Comparison of ENCODE assay signal across 1 cellular context in genomic region chr2:68251187-68251854, GRCh38.
A peak's percentile ranks its signal among the peaks of the same experiment; 100 is the strongest.
TF ChIP-seq lines count a peak whose summit lies in the region.

No MANE protein-coding gene starts in this region.

TF ChIP-seq in HepG2, 621 proteins besides CTCF, POLR2A, EP300 and RAD21 (continued from another document and continues in another):
- TF ChIP-seq AGO2 (optimal IDR thresholded peaks at IDR 0.05; ENCODE audit: low read depth, low read length) (no peak), ARID5B (CRISPR knock-in tag; IDR thresholded peaks at IDR 0.05) (peak; percentile 29; the same call in 1 of the 2 replicates), ZNF547 (CRISPR knock-in tag; IDR thresholded peaks at IDR 0.05) (peak; percentile 46; the same call in 1 of the 2 replicates), PAWR (CRISPR knock-in tag; IDR thresholded peaks at IDR 0.05; ENCODE audit: borderline replicate concordance) (no peak), DNMT1 (CRISPR knock-in tag; IDR thresholded peaks at IDR 0.05) (no peak), ZNF451 (CRISPR knock-in tag; IDR thresholded peaks at IDR 0.05) (no peak), ZNF549 (CRISPR knock-in tag; IDR thresholded peaks at IDR 0.05) (no peak), ZBTB43 (CRISPR knock-in tag; conservative IDR thresholded peaks at IDR 0.05) (no peak), TEF (CRISPR knock-in tag; IDR thresholded peaks at IDR 0.05) (no peak), ZNF530 (CRISPR knock-in tag; IDR thresholded peaks at IDR 0.05; ENCODE audit: low read depth) (no peak), SOX13 (IDR thresholded peaks at IDR 0.05) (no peak), SOX13 (CRISPR knock-in tag; conservative IDR thresholded peaks at IDR 0.05 in 1 of 2, IDR thresholded peaks at IDR 0.05 in 1 of 2) (no peak), HBP1 (CRISPR knock-in tag; IDR thresholded peaks at IDR 0.05; ENCODE audit: low read depth) (no peak; the same call in none of the 2 replicates), RORA (CRISPR knock-in tag; IDR thresholded peaks at IDR 0.05) (no peak), ZNF761 (CRISPR knock-in tag; conservative IDR thresholded peaks at IDR 0.05) (no peak), CAMTA2 (CRISPR knock-in tag; IDR thresholded peaks at IDR 0.05; ENCODE audit: borderline replicate concordance) (peak; percentile 12; the same call in 1 of the 2 replicates), IRF1 (CRISPR knock-in tag; IDR thresholded peaks at IDR 0.05; ENCODE audit: low read depth) (no peak), ZNF468 (CRISPR knock-in tag; IDR thresholded peaks at IDR 0.05) (no peak), CERS6 (CRISPR knock-in tag; IDR thresholded peaks at IDR 0.05) (no peak), NFE2L2 (IDR thresholded peaks at IDR 0.05; ENCODE audit: low read length) (no peak), THAP9 (CRISPR knock-in tag; IDR thresholded peaks at IDR 0.05; ENCODE audit: borderline replicate concordance) (peak; percentile 65; the same call in 1 of the 2 replicates), ELF1 (CRISPR knock-in tag; IDR thresholded peaks at IDR 0.05) (no peak), ARID2 (CRISPR knock-in tag; IDR thresholded peaks at IDR 0.05; ENCODE audit: borderline replicate concordance) (no peak), TGIF2 (CRISPR knock-in tag; IDR thresholded peaks at IDR 0.05) (peak; percentile 66; the same call in 1 of the 2 replicates), BRCA1 (CRISPR knock-in tag; IDR thresholded peaks at IDR 0.05) (no peak), IKZF5 (CRISPR knock-in tag; IDR thresholded peaks at IDR 0.05) (no peak), AKAP8 (CRISPR knock-in tag; IDR thresholded peaks at IDR 0.05) (no peak), SALL1 (CRISPR knock-in tag; IDR thresholded peaks at IDR 0.05) (peak; percentile 25; the same call in 1 of the 2 replicates), ESRRA (CRISPR knock-in tag; IDR thresholded peaks at IDR 0.05; ENCODE audit: low read depth) (no peak), AHDC1 (CRISPR knock-in tag; IDR thresholded peaks at IDR 0.05; ENCODE audit: borderline replicate concordance) (no peak), ZSCAN30 (CRISPR knock-in tag; IDR thresholded peaks at IDR 0.05) (no peak; the same call in 1 of the 2 replicates), SNAPC2 (CRISPR knock-in tag; IDR thresholded peaks at IDR 0.05) (no peak), MAFF (IDR thresholded peaks at IDR 0.05; ENCODE audit: low read depth, low read length) (no peak), CBX1 (IDR thresholded peaks at IDR 0.05; ENCODE audit: low read depth) (no peak), HNRNPLL (IDR thresholded peaks at IDR 0.05; ENCODE audit: low read depth, low read length, poor library complexity, severe bottlenecking) (peak; percentile 98), RFX1 (IDR thresholded peaks at IDR 0.05) (no peak), KLF9 (CRISPR knock-in tag; IDR thresholded peaks at IDR 0.05; ENCODE audit: low read depth) (peak; percentile 4; the same call in 1 of the 2 replicates), ZNF740 (CRISPR knock-in tag; IDR thresholded peaks at IDR 0.05) (no peak), ZNF816 (CRISPR knock-in tag; IDR thresholded peaks at IDR 0.05; ENCODE audit: borderline replicate concordance) (no peak), NCOR1 (IDR thresholded peaks at IDR 0.05; ENCODE audit: borderline replicate concordance, low read length) (no peak; the same call in 1 of the 2 replicates), GABPA (IDR thresholded peaks at IDR 0.05; ENCODE audit: low read depth, low read length) (no peak), GABPA (CRISPR knock-in tag; IDR thresholded peaks at IDR 0.05; ENCODE audit: low read depth) (no peak), TARDBP (CRISPR knock-in tag; IDR thresholded peaks at IDR 0.05) (no peak; the same call in 1 of the 2 replicates), SUZ12 (IDR thresholded peaks at IDR 0.05; ENCODE audit: low read depth, low read length) (no peak), NCOA5 (CRISPR knock-in tag; IDR thresholded peaks at IDR 0.05) (no peak)
